21 cellular contexts compared by ENCODE assay signal in genomic region chr20:41467690-41468089, GRCh38.
"Had no signal": no experiment of that assay in that cellular context is flagged by ENCODE, and none has a peak within 500 bp of the region (broad histone marks: within the 10 kb centered on the region; RNA-seq: fewer than 3 reads in every experiment).

No MANE protein-coding gene starts in this region.

- H3K27ac ChIP-seq: body of pancreas, coronary artery, suprapubic skin, transverse colon, VCaP had no signal

- H3K4me2 ChIP-seq: smooth muscle cell had no signal

- H3K4me1 ChIP-seq: body of pancreas, suprapubic skin, transverse colon had no signal

- H3K4me3 ChIP-seq: body of pancreas, coronary artery, smooth muscle cell, suprapubic skin, transverse colon had no signal

- DNase-seq: activated CD4-positive, alpha-beta T cell treated with anti-CD3 and anti-CD28 coated beads for 4 hours; activated CD4-positive, alpha-beta T cell treated with anti-CD3 and anti-CD28 coated beads, Interleukin-2, amount 50 U/mL, for 4 hours; activated naive CD4-positive, alpha-beta T cell; activated T-cell treated with anti-CD3 and anti-CD28 coated beads for 4 hours; activated T-cell treated with anti-CD3 and anti-CD28 coated beads, Interleukin-2, amount 50 U/mL, for 72 hours; body of pancreas; erythroblast; head of caudate nucleus; hippocampal formation; left cardiac atrium; mammary epithelial cell; stimulated activated CD4-positive, alpha-beta T cell treated with anti-CD3 and anti-CD28 coated beads, Interleukin-1b, Interleukin-23, amount 100 ng/mL, for 48 hours; stimulated activated naive CD4-positive, alpha-beta T cell; T-cell; transverse colon had no signal

- H3K27me3 ChIP-seq: body of pancreas, suprapubic skin, transverse colon had no signal

- H3K9me3 ChIP-seq: body of pancreas, suprapubic skin, transverse colon had no signal

- ATAC-seq: activated naive CD4-positive, alpha-beta T cell treated with anti-CD3 and anti-CD28 coated beads, Interleukin-2, amount 50 U/mL, for 72 hours; activated T-cell treated with anti-CD3 and anti-CD28 coated beads, Interleukin-2, amount 50 U/mL, for 72 hours; body of pancreas; sciatic nerve; T-cell had no signal
